In the genomic region with DNA sequence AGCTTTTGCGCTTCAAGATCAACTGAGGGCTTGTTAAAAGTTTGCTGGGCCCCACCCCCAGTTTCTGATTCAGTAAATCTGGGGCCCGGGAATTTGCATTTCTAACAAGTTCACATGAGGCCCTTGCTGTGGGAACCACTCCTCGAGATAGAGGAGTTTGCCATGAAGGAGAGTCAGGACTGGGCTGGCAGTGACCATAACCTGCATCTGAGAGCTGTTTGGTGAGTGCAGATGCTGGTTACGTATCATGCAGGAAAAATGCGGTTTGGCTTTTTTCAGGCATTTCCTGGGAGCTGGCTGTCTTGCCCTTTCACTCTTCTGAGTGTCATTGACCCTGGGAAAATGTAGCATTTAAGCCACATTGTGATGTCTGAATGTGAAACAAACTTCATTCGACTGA, we compare ENCODE assay signal across 10 cellular contexts. TPM values are rescaled to one million over a fixed set of nuclear protein-coding genes. Genes with fewer than 3 reads are reported as not detected.
DNase-seq lines count a peak whose midpoint lies in the region; ATAC-seq and TF ChIP-seq lines count a peak whose summit lies in the region.
"Had no signal": no experiment of that assay in that cellular context is flagged by ENCODE, and none has a peak within 500 bp of the region (broad histone marks: within the 10 kb centered on the region; RNA-seq: fewer than 3 reads in every experiment).

No MANE protein-coding gene starts in this region.

- H3K27me3 ChIP-seq in hepatocyte = no peaks in the 10 kb centered on the region
- no peaks in the 10 kb centered on the region for H3K27me3 ChIP-seq in subcutaneous abdominal adipose tissue (ENCODE audit: control insufficient read depth in 5 of 5, insufficient read depth in 4 of 5, low read length in 5 of 5)

- no peak overlapping the region for H2AFZ ChIP-seq in hepatocyte

- H3K9me2 ChIP-seq in hepatocyte (replicated peaks; ENCODE audit: insufficient read depth) = no peaks in the 10 kb centered on the region

- POLR2A ChIA-PET in T-cell (lab: Charles Lee) = no interaction called here

- H3K4me1 ChIP-seq in hepatocyte (ENCODE audit: insufficient read depth) = peaks cover 50% of the 10 kb centered on the region
- H3K4me1 ChIP-seq in subcutaneous abdominal adipose tissue (ENCODE audit: control insufficient read depth in 5 of 5, insufficient read depth in 5 of 5, low read length in 5 of 5) = peaks cover 18 to 79% (median 68%) of the 10 kb centered on the region in 5 donors

- H3K9me3 Mint-ChIP-seq in HFFc6 (no peaks in the 10 kb centered on the region), T-cell (no peaks in the 10 kb centered on the region)

- 71% methylated on average over 6 of the region's 6 CpGs for WGBS in hepatocyte (ENCODE audit: low lambda C conversion rate, missing lambda C conversion rate)

- TF ChIP-seq CTCF in HFFc6 (IDR thresholded peaks at IDR 0.05) (no peak), astrocyte of the spinal cord (IDR thresholded peaks at IDR 0.05; ENCODE audit: low read depth, low read length) (no peak), hepatocyte (IDR thresholded peaks at IDR 0.05; ENCODE audit: poor library complexity) (no peak)

- H3K9me3 ChIP-seq in hepatocyte (ENCODE audit: low read depth) (no peaks in the 10 kb centered on the region), subcutaneous abdominal adipose tissue (ENCODE audit: control insufficient read depth in 5 of 5, low read length in 5 of 5) (no peaks in the 10 kb centered on the region)

- peaks cover 4% of the 10 kb centered on the region for H3K79me2 ChIP-seq in hepatocyte

- H3K27ac ChIP-seq in hepatocyte (peak overlapping the region; percentile 70), subcutaneous abdominal adipose tissue (ENCODE audit: low read depth, low read length) (peak overlapping the region; percentile 78)

- H3K4me1 Mint-ChIP-seq in HFFc6 (ENCODE audit: low read depth) (peaks cover 82% of the 10 kb centered on the region), T-cell (no peaks in the 10 kb centered on the region)

- DNase-seq in HFFc6 (peak; percentile 63), astrocyte of the spinal cord (ENCODE audit: low read depth, low spot score) (peak; percentile 69), hepatocyte (ENCODE audit: low spot score) (no peak), T-cell (no peak), COLO668 (lab: John Stamatoyannopoulos, UW; ENCODE audit: unreplicated experiment) (no peak)
- DNase-seq in stimulated activated naive CD8-positive, alpha-beta T cell treated with anti-CD3 and anti-CD28 coated beads, Interleukin-15, Interleukin-2, amounts not matched to agents 100 U/mL and 50 U/mL, for 24 hours = no peak
- DNase-seq: activated CD4-positive, alpha-beta T cell treated with anti-CD3 and anti-CD28 coated beads for 1 hour; amniotic stem cell had no signal

- CTCF ChIA-PET in T-cell (lab: Charles Lee) = no interaction called here

- no peak overlapping the region for H3K4me3 ChIP-seq in astrocyte of the spinal cord (ENCODE audit: low read depth, low read length)
- no peak overlapping the region for H3K4me3 ChIP-seq in hepatocyte
- H3K4me3 ChIP-seq in subcutaneous abdominal adipose tissue (ENCODE audit: low read depth in 1 of 5, low read length in 5 of 5) = no peak overlapping the region

- H3K27me3 Mint-ChIP-seq in HFFc6 (ENCODE audit: insufficient read depth) = no peaks in the 10 kb centered on the region
- peaks cover 0 to 12% of the 10 kb centered on the region in 2 donors for H3K27me3 Mint-ChIP-seq in T-cell

- H3K36me3 ChIP-seq in hepatocyte (replicated peaks; ENCODE audit: insufficient read depth, low read depth) (no peaks in the 10 kb centered on the region), subcutaneous abdominal adipose tissue (ENCODE audit: control insufficient read depth in 5 of 5, insufficient read depth in 5 of 5, low read length in 5 of 5) (no peaks in the 10 kb centered on the region)

- H3K4me2 ChIP-seq in hepatocyte = no peak overlapping the region

- H3K36me3 Mint-ChIP-seq in HFFc6 (ENCODE audit: low read depth) (no peaks in the 10 kb centered on the region), T-cell (peaks cover 4% of the 10 kb centered on the region)

- H3K9ac ChIP-seq in subcutaneous abdominal adipose tissue (ENCODE audit: low read length in 5 of 5) = peak overlapping the region in 1 of 5 donors; percentile 73

- H3K27ac Mint-ChIP-seq in HFFc6 = peak overlapping the region; percentile 97
- no peak overlapping the region for H3K27ac Mint-ChIP-seq in T-cell

- H4K20me1 ChIP-seq in hepatocyte (ENCODE audit: insufficient read depth, poor library complexity, severe bottlenecking) = no peaks in the 10 kb centered on the region

- no peak for ATAC-seq in T-cell (replicated peaks in 1 of 4)
- no peak for ATAC-seq in stimulated activated naive CD8-positive, alpha-beta T cell treated with anti-CD3 and anti-CD28 coated beads, Interleukin-15, Interleukin-2, amounts not matched to agents 100 U/mL and 50 U/mL, for 24 hours
- ATAC-seq in GM18861 (IDR thresholded peaks at IDR 0.05; ENCODE audit: unreplicated experiment) = no peak

- peak overlapping the region; percentile 59 for H3K4me3 Mint-ChIP-seq in HFFc6
- no peak overlapping the region for H3K4me3 Mint-ChIP-seq in T-cell

- in situ Hi-C loops in astrocyte of the spinal cord (cut with HindIII; ENCODE audit: low sequenced_read_pairs) = no loop called here

RNA-seq across cellular contexts. Expression of gene ANGPTL2, which starts 9.4 kb away (rescaled TPM):
- 10 to 100 TPM; 15.0 to 20.9 (median 19.4) TPM for total RNA-seq in HFFc6 (2021; fragmentation: NEBNext Ultra II Directional; extraction: Animal tissue kit (Norgen Biotek cat#: 25700))
- total RNA-seq in hepatocyte = 17.6 and 18.0 TPM in 2 replicates
- 25.6 and 28.6 TPM in 2 replicates for polyA plus RNA-seq in hepatocyte
- under 1 TPM in 3 of 5 donors, not detected in 2; 0.10 to 0.82 (median 0.13) TPM for total RNA-seq in T-cell

Comparison
In these comparisons a context has a peak if more than half of its experiments do, and no peak if none do; other contexts are left out.
1. DNase-seq: peak in HFFc6 (single experiment) and astrocyte of the spinal cord (single experiment); none in hepatocyte (single experiment), T-cell (0 of 34), stimulated activated naive CD8-positive, alpha-beta T cell treated with anti-CD3 and anti-CD28 coated beads, Interleukin-15, Interleukin-2, amounts not matched to agents 100 U/mL and 50 U/mL, for 24 hours (single experiment) and COLO668 (single experiment).
2. RNA of gene ANGPTL2, which starts 9.4 kb away (total RNA-seq): 15.0 to 20.9 TPM in HFFc6 and 17.6 to 18.0 TPM in hepatocyte; 0.10 to 0.82 TPM in T-cell; every median in the first group is over 4 times any median in the second.